In genomic region chr17:77802333-77802615, GRCh38 we compare ENCODE assay signal across 24 cellular contexts.
DNase-seq lines count a peak whose midpoint lies in the region; ATAC-seq and TF ChIP-seq lines count a peak whose summit lies in the region.
"Had no signal": no experiment of that assay in that cellular context is flagged by ENCODE, and none has a peak within 500 bp of the region (broad histone marks: within the 10 kb centered on the region; RNA-seq: fewer than 3 reads in every experiment).

No MANE protein-coding gene starts in this region.

- 14% methylated on average over 9 of the region's 9 CpGs for WGBS in esophagus muscularis mucosa
- no CpG with 5 or more reads among the region's 9 CpGs for WGBS in neuronal stem cell (ENCODE audit: extremely low coverage in 2 of 2, insufficient read length in 2 of 2, insufficient replicate concordance in 1 of 2), 2 donors

- ATAC-seq in GM21390 (IDR thresholded peaks at IDR 0.05; ENCODE audit: unreplicated experiment) = no peak
- no peak for ATAC-seq in GM21423 (IDR thresholded peaks at IDR 0.05; ENCODE audit: unreplicated experiment)
- ATAC-seq: esophagus mucosa; stimulated activated naive CD8-positive, alpha-beta T cell treated with anti-CD3 and anti-CD28 coated beads, Interleukin-15, amount 100 ng/mL, for 72 hours had no signal

- intact Hi-C loops in esophagus muscularis mucosa (cut with DNase I) = no loop called here

- H3K18ac ChIP-seq in neuronal stem cell (ENCODE audit: low read length) = peak overlapping the region; percentile 50

- H2AFZ ChIP-seq in neuronal stem cell (ENCODE audit: low read length) = no peak overlapping the region
- H2AFZ ChIP-seq: GM23248 had no signal

- H2BK12ac ChIP-seq in neuronal stem cell (ENCODE audit: low read length) = no peak overlapping the region

- H2AK5ac ChIP-seq in neuronal stem cell (ENCODE audit: low read depth, low read length) = no peak overlapping the region

- H3K27me3 ChIP-seq in esophagus muscularis mucosa (no peaks in the 10 kb centered on the region), neuronal stem cell (ENCODE audit: control insufficient read depth in 3 of 3, insufficient read depth in 3 of 3, low read depth in 1 of 3, low read length in 3 of 3) (peaks cover 0 to 8% (median 5%) of the 10 kb centered on the region in 3 experiments)
- H3K27me3 ChIP-seq: BLaER1, pancreas, upper lobe of left lung had no signal

- H3K4me2 ChIP-seq in neuronal stem cell (ENCODE audit: insufficient read depth, low read length, poor library complexity, severe bottlenecking) = peak overlapping the region; percentile 72

- peaks cover 2% of the 10 kb centered on the region for H3K79me1 ChIP-seq in neuronal stem cell (ENCODE audit: low read depth, low read length)

- no peak overlapping the region for H3K4ac ChIP-seq in neuronal stem cell (ENCODE audit: low read length)

- H4K8ac ChIP-seq in neuronal stem cell (ENCODE audit: low read depth, low read length) = no peak overlapping the region

- DNase-seq in NCI-H2107 treated with DMSO at 0.1 percent for 48 hours (lab: John Stamatoyannopoulos, UW; ENCODE audit: unreplicated experiment) (peak; percentile 16), NCI-H2107 (lab: John Stamatoyannopoulos, UW) (no peak), NCI-H2227 treated with DMSO at 0.1 percent for 48 hours (lab: John Stamatoyannopoulos, UW) (peak; percentile 88), esophagus muscularis mucosa (ENCODE audit: extremely low spot score) (no peak), neuronal stem cell (ENCODE audit: low spot score) (no peak), T-helper 1 cell (no peak)
- DNase-seq: activated CD4-positive, alpha-beta memory T cell treated with anti-CD3 and anti-CD28 coated beads for 36 hours; activated naive CD8-positive, alpha-beta T cell treated with anti-CD3 and anti-CD28 coated beads for 36 hours; effector CD8-positive, alpha-beta T cell; naive B cell; RPMI8226; stimulated activated CD4-positive, alpha-beta T cell treated with anti-CD3 and anti-CD28 coated beads, Interleukin-12 subunit alpha, Interleukin-12 subunit beta, amount 100 ng/mL, for 4 hours; stimulated activated CD4-positive, alpha-beta T cell treated with anti-CD3 and anti-CD28 coated beads, Interleukin-4, amount 100 ng/mL, for 4 hours; stimulated activated naive CD8-positive, alpha-beta T cell treated with anti-CD3 and anti-CD28 coated beads, Interleukin-15, amount 100 ng/mL, for 72 hours; upper lobe of left lung had no signal

- H3K4me3 ChIP-seq in esophagus muscularis mucosa (peak overlapping the region in 1 of 4 donors; percentile 25), neuronal stem cell (ENCODE audit: low read length in 2 of 2) (no peak overlapping the region)
- H3K4me3 ChIP-seq: BLaER1, GM23248, pancreas, upper lobe of left lung had no signal

- no peak for TF ChIP-seq POLR2A in esophagus muscularis mucosa (IDR thresholded peaks at IDR 0.05; ENCODE audit: low read depth)

- H3K9ac ChIP-seq in neuronal stem cell (ENCODE audit: low read depth, low read length, poor library complexity) = no peak overlapping the region
- H3K9ac ChIP-seq: BLaER1, GM23248 had no signal

- no peak overlapping the region for H3K14ac ChIP-seq in neuronal stem cell (ENCODE audit: low read length)

- H3K4me1 ChIP-seq in esophagus muscularis mucosa = peaks cover 11 to 42% (median 27%) of the 10 kb centered on the region in 4 donors
- peaks cover 13 to 24% of the 10 kb centered on the region in 2 donors for H3K4me1 ChIP-seq in neuronal stem cell (ENCODE audit: control insufficient read depth in 2 of 2, insufficient read depth in 1 of 2, low read depth in 1 of 2, low read length in 2 of 2)
- H3K4me1 ChIP-seq: Caco-2, pancreas had no signal

- H3K23ac ChIP-seq in neuronal stem cell (ENCODE audit: low read depth, low read length, poor library complexity) = no peak overlapping the region

- no peak overlapping the region for H2BK5ac ChIP-seq in neuronal stem cell (ENCODE audit: low read length)

- H3K27ac ChIP-seq in esophagus muscularis mucosa (replicated peaks in 1 of 4) = peak overlapping the region; percentile 48 to 73 (median 64)
- H3K27ac ChIP-seq in neuronal stem cell (replicated peaks; ENCODE audit: low read length) = no peak overlapping the region
- H3K27ac ChIP-seq: BLaER1, GM23248, HL-60, pancreas, upper lobe of left lung, VCaP had no signal

- H3K9me3 ChIP-seq in esophagus muscularis mucosa = no peaks in the 10 kb centered on the region
- peaks cover 0 to 4% of the 10 kb centered on the region in 2 donors for H3K9me3 ChIP-seq in neuronal stem cell (replicated peaks in 1 of 2; ENCODE audit: control insufficient read depth in 2 of 2, insufficient read depth in 1 of 2, low read depth in 1 of 2, low read length in 2 of 2)
- H3K9me3 ChIP-seq: BLaER1, Caco-2, pancreas, upper lobe of left lung had no signal

- TF ChIP-seq EP300 in esophagus muscularis mucosa (IDR thresholded peaks at IDR 0.05) = no peak

- no peak overlapping the region for H4K91ac ChIP-seq in neuronal stem cell (ENCODE audit: low read depth, low read length, poor library complexity)

- no peak overlapping the region for H2BK120ac ChIP-seq in neuronal stem cell (ENCODE audit: low read depth, low read length)

- H2BK15ac ChIP-seq in neuronal stem cell (ENCODE audit: low read length) = no peak overlapping the region

- H3K36me3 ChIP-seq in esophagus muscularis mucosa (no peaks in the 10 kb centered on the region), neuronal stem cell (replicated peaks in 1 of 2; ENCODE audit: control insufficient read depth in 2 of 2, insufficient read depth in 2 of 2, low read length in 2 of 2) (peaks cover 0 to 2% of the 10 kb centered on the region in 2 donors)
- H3K36me3 ChIP-seq: BLaER1, pancreas, upper lobe of left lung had no signal

- no peak for TF ChIP-seq CTCF in esophagus muscularis mucosa (IDR thresholded peaks at IDR 0.05)

Comparison
In these comparisons a context has a peak if more than half of its experiments do, and no peak if none do; other contexts are left out.
1. DNase-seq: peak in NCI-H2107 treated with DMSO at 0.1 percent for 48 hours (single experiment) and NCI-H2227 treated with DMSO at 0.1 percent for 48 hours (single experiment); none in NCI-H2107 (single experiment), esophagus muscularis mucosa (single experiment), neuronal stem cell (single experiment) and T-helper 1 cell (0 of 5).